Comparison of ENCODE assay signal across 28 cellular contexts in the genomic region with DNA sequence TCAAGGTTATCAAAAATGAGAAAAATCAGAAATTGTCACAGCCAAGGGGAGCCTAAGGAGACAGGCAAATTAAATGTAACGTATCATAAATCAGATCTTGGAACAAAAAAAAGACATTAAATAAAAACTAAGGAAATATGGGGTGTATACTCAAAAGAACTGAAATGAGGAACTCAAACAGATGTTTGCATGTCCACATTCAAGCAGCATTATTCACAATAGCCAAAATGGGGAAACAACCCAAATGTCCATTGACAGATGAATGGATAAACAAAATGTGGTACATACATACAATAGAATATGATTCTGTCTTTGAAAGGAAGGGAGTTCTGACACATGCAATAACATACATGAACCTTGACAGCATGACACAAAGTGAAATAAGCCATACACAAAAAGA.
"Had no signal": no experiment of that assay in that cellular context is flagged by ENCODE, and none has a peak within 500 bp of the region (broad histone marks: within the 10 kb centered on the region; RNA-seq: fewer than 3 reads in every experiment).

No MANE protein-coding gene starts in this region.

- H3K4me3 Mint-ChIP-seq: activated B cell treated with CpG ODN at 0.5 μM for 24 hours; activated CD8-positive, alpha-beta T cell treated with anti-CD3 and anti-CD28 coated beads for 36 hours; activated naive CD4-positive, alpha-beta T cell treated with anti-CD3 and anti-CD28 coated beads, Interleukin-2, amount 50 U/mL, for 24 hours; activated naive CD8-positive, alpha-beta T cell treated with anti-CD3 and anti-CD28 coated beads, Interleukin-2, amount 50 U/mL, for 24 hours; activated T-cell treated with anti-CD3 and anti-CD28 coated beads, Interleukin-2, amount 50 U/mL, for 4 hours; activated T-helper 17 cell treated with anti-CD3 and anti-CD28 coated beads, Interleukin-2, amount 50 U/mL, for 72 hours; endodermal cell; natural killer cell treated with Interleukin-12 subunit alpha and Interleukin-12 subunit beta and Interleukin-15 and Interleukin-18, amount 100 ng/mL, for 72 hours; stimulated activated effector memory CD8-positive, alpha-beta T cell treated with anti-CD3 and anti-CD28 coated beads, Interleukin-12 subunit alpha, Interleukin-12 subunit beta, amount 100 ng/mL, for 72 hours; stimulated activated naive CD8-positive, alpha-beta T cell treated with anti-CD3 and anti-CD28 coated beads, Interleukin-15, amount 100 ng/mL, for 72 hours; T-helper 1 cell treated with Interleukin-12 subunit alpha and Interleukin-12 subunit beta and Interleukin-4 antibody, amounts not matched to agents 30 μg/mL and 1 μg/mL, for 36 hours had no signal

- H3K27me3 Mint-ChIP-seq: activated B cell treated with CpG ODN at 0.5 μM for 24 hours; activated CD8-positive, alpha-beta T cell treated with anti-CD3 and anti-CD28 coated beads for 36 hours; activated naive CD4-positive, alpha-beta T cell treated with anti-CD3 and anti-CD28 coated beads, Interleukin-2, amount 50 U/mL, for 24 hours; activated naive CD8-positive, alpha-beta T cell treated with anti-CD3 and anti-CD28 coated beads, Interleukin-2, amount 50 U/mL, for 24 hours; stimulated activated naive CD8-positive, alpha-beta T cell treated with anti-CD3 and anti-CD28 coated beads, Interleukin-15, amount 100 ng/mL, for 72 hours had no signal

- H3K36me3 Mint-ChIP-seq: natural killer cell treated with Interleukin-12 subunit alpha and Interleukin-12 subunit beta and Interleukin-15 and Interleukin-18, amount 100 ng/mL, for 72 hours; stimulated activated effector memory CD8-positive, alpha-beta T cell treated with anti-CD3 and anti-CD28 coated beads, Interleukin-12 subunit alpha, Interleukin-12 subunit beta, amount 100 ng/mL, for 72 hours had no signal

- DNase-seq: activated B cell treated with CpG ODN at 0.5 μM for 24 hours; activated CD4-positive, alpha-beta T cell treated with anti-CD3 and anti-CD28 coated beads, Interleukin-2, amount 50 U/mL, for 1 hour; activated CD8-positive, alpha-beta T cell treated with anti-CD3 and anti-CD28 coated beads for 36 hours; activated naive CD8-positive, alpha-beta T cell treated with anti-CD3 and anti-CD28 coated beads, Interleukin-2, amount 50 U/mL, for 24 hours; activated T-cell treated with anti-CD3 and anti-CD28 coated beads, Interleukin-2, amount 50 U/mL, for 4 hours; amygdala; caudate nucleus; endodermal cell; foreskin fibroblast; heart left ventricle; left lung; lower lobe of right lung; mesendoderm; ovary; right lobe of liver; stimulated activated CD4-positive, alpha-beta T cell treated with anti-CD3 and anti-CD28 coated beads, Interleukin-12 subunit alpha, Interleukin-12 subunit beta, amount 100 ng/mL, for 4 hours; stimulated activated CD4-positive, alpha-beta T cell treated with anti-CD3 and anti-CD28 coated beads, Interleukin-4, amount 100 ng/mL, for 24 hours; stimulated activated naive CD8-positive, alpha-beta T cell treated with anti-CD3 and anti-CD28 coated beads, Interleukin-15, amount 100 ng/mL, for 72 hours; substantia nigra; T-helper 9 cell; upper lobe of left lung had no signal

- H3K9me3 Mint-ChIP-seq: activated B cell treated with CpG ODN at 0.5 μM for 24 hours; activated CD8-positive, alpha-beta T cell treated with anti-CD3 and anti-CD28 coated beads for 36 hours; activated naive CD4-positive, alpha-beta T cell treated with anti-CD3 and anti-CD28 coated beads, Interleukin-2, amount 50 U/mL, for 24 hours; activated naive CD8-positive, alpha-beta T cell treated with anti-CD3 and anti-CD28 coated beads, Interleukin-2, amount 50 U/mL, for 24 hours; activated T-cell treated with anti-CD3 and anti-CD28 coated beads, Interleukin-2, amount 50 U/mL, for 4 hours; activated T-helper 17 cell treated with anti-CD3 and anti-CD28 coated beads, Interleukin-2, amount 50 U/mL, for 72 hours; endodermal cell; natural killer cell treated with Interleukin-12 subunit alpha and Interleukin-12 subunit beta and Interleukin-15 and Interleukin-18, amount 100 ng/mL, for 72 hours; stimulated activated effector memory CD8-positive, alpha-beta T cell treated with anti-CD3 and anti-CD28 coated beads, Interleukin-12 subunit alpha, Interleukin-12 subunit beta, amount 100 ng/mL, for 72 hours; stimulated activated naive CD8-positive, alpha-beta T cell treated with anti-CD3 and anti-CD28 coated beads, Interleukin-15, amount 100 ng/mL, for 72 hours; T-helper 1 cell treated with Interleukin-12 subunit alpha and Interleukin-12 subunit beta and Interleukin-4 antibody, amounts not matched to agents 30 μg/mL and 1 μg/mL, for 36 hours had no signal

- H3K27ac Mint-ChIP-seq: activated B cell treated with CpG ODN at 0.5 μM for 24 hours; activated CD8-positive, alpha-beta T cell treated with anti-CD3 and anti-CD28 coated beads for 36 hours; activated naive CD4-positive, alpha-beta T cell treated with anti-CD3 and anti-CD28 coated beads, Interleukin-2, amount 50 U/mL, for 24 hours; activated naive CD8-positive, alpha-beta T cell treated with anti-CD3 and anti-CD28 coated beads, Interleukin-2, amount 50 U/mL, for 24 hours; activated T-helper 17 cell treated with anti-CD3 and anti-CD28 coated beads, Interleukin-2, amount 50 U/mL, for 72 hours; endodermal cell; progenitor cell of endocrine pancreas; stimulated activated effector memory CD8-positive, alpha-beta T cell treated with anti-CD3 and anti-CD28 coated beads, Interleukin-12 subunit alpha, Interleukin-12 subunit beta, amount 100 ng/mL, for 72 hours; stimulated activated naive CD8-positive, alpha-beta T cell treated with anti-CD3 and anti-CD28 coated beads, Interleukin-15, amount 100 ng/mL, for 72 hours; T-helper 1 cell treated with Interleukin-12 subunit alpha and Interleukin-12 subunit beta and Interleukin-4 antibody, amounts not matched to agents 30 μg/mL and 1 μg/mL, for 36 hours had no signal

- ATAC-seq: activated CD8-positive, alpha-beta T cell treated with anti-CD3 and anti-CD28 coated beads for 36 hours; activated naive CD8-positive, alpha-beta T cell treated with anti-CD3 and anti-CD28 coated beads, Interleukin-2, amount 50 U/mL, for 24 hours; activated T-cell treated with anti-CD3 and anti-CD28 coated beads, Interleukin-2, amount 50 U/mL, for 4 hours; activated T-helper 17 cell treated with anti-CD3 and anti-CD28 coated beads, Interleukin-2, amount 50 U/mL, for 72 hours; esophagus mucosa; heart left ventricle; left lung; lower lobe of right lung; natural killer cell treated with Interleukin-12 subunit alpha and Interleukin-12 subunit beta and Interleukin-15 and Interleukin-18, amount 100 ng/mL, for 72 hours; right lobe of liver; stimulated activated effector memory CD8-positive, alpha-beta T cell treated with anti-CD3 and anti-CD28 coated beads, Interleukin-12 subunit alpha, Interleukin-12 subunit beta, amount 100 ng/mL, for 72 hours; stimulated activated naive CD8-positive, alpha-beta T cell treated with anti-CD3 and anti-CD28 coated beads, Interleukin-15, amount 100 ng/mL, for 72 hours had no signal

- H3K4me1 Mint-ChIP-seq: activated naive CD4-positive, alpha-beta T cell treated with anti-CD3 and anti-CD28 coated beads, Interleukin-2, amount 50 U/mL, for 24 hours; endodermal cell had no signal
